8 cellular contexts compared by ENCODE assay signal in genomic region chr1:201113451-201114244, GRCh38. TPM values are rescaled to one million over a fixed set of nuclear protein-coding genes. Genes with fewer than 3 reads are reported as not detected.
DNase-seq lines count a peak whose midpoint lies in the region; ATAC-seq and TF ChIP-seq lines count a peak whose summit lies in the region.

No MANE protein-coding gene starts in this region.

- peaks cover 70% of the 10 kb centered on the region for H3K27me3 Mint-ChIP-seq in activated naive CD4-positive, alpha-beta T cell treated with anti-CD3 and anti-CD28 coated beads, Interleukin-2, amount 10 ng/mL, durations not matched to agents 7 days and 5 days
- no peaks in the 10 kb centered on the region for H3K27me3 Mint-ChIP-seq in activated naive CD8-positive, alpha-beta T cell
- H3K27me3 Mint-ChIP-seq in memory B cell, result peaks cover 17% of the 10 kb centered on the region

- TF ChIP-seq CTCF in upper lobe of left lung (IDR thresholded peaks at IDR 0.05), result no peak
- TF ChIP-seq CTCF in transverse colon (IDR thresholded peaks at IDR 0.05), result no peak

- peak overlapping the region; percentile 77 for H3K4me3 Mint-ChIP-seq in activated naive CD4-positive, alpha-beta T cell treated with anti-CD3 and anti-CD28 coated beads, Interleukin-2, amount 10 ng/mL, durations not matched to agents 7 days and 5 days
- peak overlapping the region; percentile 87 for H3K4me3 Mint-ChIP-seq in activated naive CD8-positive, alpha-beta T cell
- peak overlapping the region; percentile 80 for H3K4me3 Mint-ChIP-seq in memory B cell

- H3K4me3 ChIP-seq in upper lobe of left lung (peak overlapping the region in 3 of 4 donors; percentile 38 to 63 (median 59)), transverse colon (peak overlapping the region in 2 of 4 donors; percentile 46 to 65)

- no peak for ATAC-seq in memory B cell (ENCODE audit: low read depth)
- ATAC-seq in upper lobe of left lung (ENCODE audit: low FRiP score in 2 of 2), result no peak

- H3K4me1 ChIP-seq in upper lobe of left lung, result peaks cover 0 to 23% (median 12%) of the 10 kb centered on the region in 4 donors
- peaks cover 0 to 11% (median 7%) of the 10 kb centered on the region in 4 donors for H3K4me1 ChIP-seq in transverse colon

- TF ChIP-seq EP300 in upper lobe of left lung (IDR thresholded peaks at IDR 0.05), result no peak
- TF ChIP-seq EP300 in transverse colon (IDR thresholded peaks at IDR 0.05; ENCODE audit: low read depth), result no peak

- H3K4me1 Mint-ChIP-seq in activated naive CD4-positive, alpha-beta T cell treated with anti-CD3 and anti-CD28 coated beads, Interleukin-2, amount 10 ng/mL, durations not matched to agents 7 days and 5 days, result peaks cover 7% of the 10 kb centered on the region
- peaks cover 8% of the 10 kb centered on the region for H3K4me1 Mint-ChIP-seq in activated naive CD8-positive, alpha-beta T cell (ENCODE audit: low read depth)
- peaks cover 2% of the 10 kb centered on the region for H3K4me1 Mint-ChIP-seq in memory B cell

- peaks cover 0 to 9% (median 4%) of the 10 kb centered on the region in 4 donors for H3K27me3 ChIP-seq in upper lobe of left lung
- H3K27me3 ChIP-seq in transverse colon, result peaks cover 4% of the 10 kb centered on the region

- intact Hi-C loops in transverse colon (cut with DNase I; ENCODE audit: low total_unique reads), result loop anchor here (5.0 kb wide), 1 partner anchor 141 kb away; no protein-coding TSS in a partner anchor

- H3K27ac Mint-ChIP-seq in activated naive CD4-positive, alpha-beta T cell treated with anti-CD3 and anti-CD28 coated beads, Interleukin-2, amount 10 ng/mL, durations not matched to agents 7 days and 5 days, result no peak overlapping the region
- no peak overlapping the region for H3K27ac Mint-ChIP-seq in activated naive CD8-positive, alpha-beta T cell
- H3K27ac Mint-ChIP-seq in memory B cell, result no peak overlapping the region

- in situ Hi-C loops in transverse colon (cut with MboI; ENCODE audit: low pct_ligation_motif_present in 1 of 4, low pct_unique_long_range_greater_than_20kb in 1 of 4, low sequenced_read_pairs in 3 of 4), result loop anchor here in 2 of 4 donors (10.0 to 25.0 kb wide), 2 partner anchors 126 to 139 kb away; no protein-coding TSS in a partner anchor

- H3K9me3 ChIP-seq in upper lobe of left lung, result no peaks in the 10 kb centered on the region
- H3K9me3 ChIP-seq in transverse colon, result no peaks in the 10 kb centered on the region

- H3K9me3 Mint-ChIP-seq in activated naive CD4-positive, alpha-beta T cell treated with anti-CD3 and anti-CD28 coated beads, Interleukin-2, amount 10 ng/mL, durations not matched to agents 7 days and 5 days, result no peaks in the 10 kb centered on the region
- no peaks in the 10 kb centered on the region for H3K9me3 Mint-ChIP-seq in activated naive CD8-positive, alpha-beta T cell (ENCODE audit: low read depth)
- H3K9me3 Mint-ChIP-seq in memory B cell, result no peaks in the 10 kb centered on the region

- no peak for DNase-seq in activated naive CD4-positive, alpha-beta T cell treated with anti-CD3 and anti-CD28 coated beads, Interleukin-2, amount 10 ng/mL, durations not matched to agents 7 days and 5 days
- DNase-seq in activated naive CD4-positive, alpha-beta T cell treated with Interleukin-2 at 50 U/mL for 16 hours, result no peak
- no peak for DNase-seq in memory B cell (ENCODE audit: low spot score in 2 of 2)
- DNase-seq in upper lobe of left lung, result no peak
- no peak for DNase-seq in midbrain (lab: John Stamatoyannopoulos, UW)
- no peak for DNase-seq in dermis blood vessel endothelial cell
- DNase-seq in transverse colon, result no peak

- 40 to 48% methylated on average over 12 to 17 of the region's 17 CpGs for WGBS in upper lobe of left lung, 2 donors
- 39 to 62% methylated on average over 9 to 17 of the region's 17 CpGs for WGBS in transverse colon (ENCODE audit: low coverage in 1 of 2), 2 donors

- H3K36me3 ChIP-seq in upper lobe of left lung, result no peaks in the 10 kb centered on the region
- no peaks in the 10 kb centered on the region for H3K36me3 ChIP-seq in transverse colon

- CTCF ChIA-PET in activated naive CD4-positive, alpha-beta T cell treated with anti-CD3 and anti-CD28 coated beads, Interleukin-2, amount 10 ng/mL, durations not matched to agents 7 days and 5 days (lab: Charles Lee), result interaction anchor here (0.9 to 5.0 kb wide), 9 partner anchors 25 to 491 kb away, joined by 3 to 40 read pairs (median 5); no protein-coding TSS in a partner anchor

- no peaks in the 10 kb centered on the region for H3K36me3 Mint-ChIP-seq in activated naive CD4-positive, alpha-beta T cell treated with anti-CD3 and anti-CD28 coated beads, Interleukin-2, amount 10 ng/mL, durations not matched to agents 7 days and 5 days
- H3K36me3 Mint-ChIP-seq in activated naive CD8-positive, alpha-beta T cell, result no peaks in the 10 kb centered on the region
- no peaks in the 10 kb centered on the region for H3K36me3 Mint-ChIP-seq in memory B cell

- no peak for TF ChIP-seq POLR2A in upper lobe of left lung (IDR thresholded peaks at IDR 0.05)
- TF ChIP-seq POLR2A in transverse colon (IDR thresholded peaks at IDR 0.05), result no peak

- no peak overlapping the region for H3K27ac ChIP-seq in upper lobe of left lung
- H3K27ac ChIP-seq in transverse colon, result no peak overlapping the region

RNA-seq across cellular contexts. Expression of gene CACNA1S, which starts 1.4 kb away (rescaled TPM):
- total RNA-seq in upper lobe of left lung (under 1 TPM in 3 of 6 donors, not detected in 3; 0.03 to 0.30 (median 0.10) TPM), dermis blood vessel endothelial cell (not detected in 2 replicates), transverse colon (not detected)

RNA-seq across cellular contexts. Expression of gene ASCL5, which starts 13.3 kb away (rescaled TPM):
- total RNA-seq in upper lobe of left lung, result not detected
- total RNA-seq in dermis blood vessel endothelial cell, result not detected in 2 replicates
- total RNA-seq in transverse colon, result not detected

RNA-seq across cellular contexts. Expression of gene TMEM9, which starts 40.6 kb away (rescaled TPM):
- total RNA-seq in upper lobe of left lung (10 to 100 TPM; 29.3 to 73.6 (median 59.2) TPM), dermis blood vessel endothelial cell (47.3 and 62.3 TPM in 2 replicates), transverse colon (10 to 100 TPM in 3 of 4 donors, 1 to 10 TPM in 1; 6.7 to 35.4 (median 29.4) TPM)
